ENCODE assay signal across 9 cellular contexts in genomic region chr3:67381667-67382272, GRCh38.
A peak's percentile ranks its signal among the peaks of the same experiment; 100 is the strongest.
DNase-seq lines count a peak whose midpoint lies in the region; ATAC-seq and TF ChIP-seq lines count a peak whose summit lies in the region.
"Had no signal": no experiment of that assay in that cellular context is flagged by ENCODE, and none has a peak within 500 bp of the region (broad histone marks: within the 10 kb centered on the region; RNA-seq: fewer than 3 reads in every experiment).

No MANE protein-coding gene starts in this region.

- no peaks in the 10 kb centered on the region for H3K27me3 ChIP-seq in ovary

- no peaks in the 10 kb centered on the region for H3K36me3 ChIP-seq in ovary

- TF ChIP-seq POLR2A in ovary (IDR thresholded peaks at IDR 0.05) = no peak

- H3K4me3 ChIP-seq in ovary = no peak overlapping the region

- H3K9me3 Mint-ChIP-seq in activated CD4-positive, alpha-beta T cell treated with anti-CD3 and anti-CD28 coated beads for 36 hours (ENCODE audit: low read depth) = peaks cover 5% of the 10 kb centered on the region
- peaks cover 6% of the 10 kb centered on the region for H3K9me3 Mint-ChIP-seq in activated T-cell treated with anti-CD3 and anti-CD28 coated beads, Interleukin-2, amount 50 U/mL, for 4 hours

- CTCF ChIA-PET in activated CD4-positive, alpha-beta T cell treated with anti-CD3 and anti-CD28 coated beads for 36 hours (lab: Charles Lee) = interaction anchor here (0.6 to 2.5 kb wide), 4 partner anchors 19 to 1315 kb away, joined by 3 to 18 read pairs (median 4); no protein-coding TSS in a partner anchor

- no peaks in the 10 kb centered on the region for H3K9me3 ChIP-seq in ovary

- DNase-seq in activated CD4-positive, alpha-beta T cell treated with anti-CD3 and anti-CD28 coated beads for 36 hours = peak; percentile 32
- DNase-seq in activated CD4-positive, alpha-beta T cell treated with anti-CD3 and anti-CD28 coated beads for 1 hour = no peak
- DNase-seq in NCI-H1105 (lab: John Stamatoyannopoulos, UW) = peak; percentile 6
- DNase-seq in dermis blood vessel endothelial cell = peak; percentile 69
- DNase-seq in ovary = no peak
- no peak for DNase-seq in SKM-1 treated with dmso at 0.1 percent for 144 hours (lab: John Stamatoyannopoulos, UW; ENCODE audit: unreplicated experiment)
- DNase-seq in mucosa of gallbladder (ENCODE audit: low spot score) = no peak
- DNase-seq in activated T-cell treated with anti-CD3 and anti-CD28 coated beads, Interleukin-2, amount 50 U/mL, for 4 hours = no peak

- TF ChIP-seq CTCF in ovary (IDR thresholded peaks at IDR 0.05) = peak; percentile 37 to 50 (median 41)

- intact Hi-C loops in activated CD4-positive, alpha-beta T cell treated with anti-CD3 and anti-CD28 coated beads for 36 hours (cut with DNase I, micrococcal nuclease) = loop anchor here (2.0 to 10.0 kb wide), 4 partner anchors 273 to 1495 kb away; partner anchors contain the start of gene SUCLG2 (in 1 of the 2)
- intact Hi-C loops in ovary (cut with DNase I) = no loop called here

- no peak for ATAC-seq in activated CD4-positive, alpha-beta T cell treated with anti-CD3 and anti-CD28 coated beads for 36 hours
- no peak for ATAC-seq in activated T-cell treated with anti-CD3 and anti-CD28 coated beads, Interleukin-2, amount 50 U/mL, for 4 hours
- ATAC-seq: activated T-cell treated with anti-CD3 and anti-CD28 coated beads, Interleukin-2, amount 50 U/mL, for 72 hours had no signal

- TF ChIP-seq EP300 in ovary (IDR thresholded peaks at IDR 0.05) = no peak

- peaks cover 15% of the 10 kb centered on the region for H3K4me1 Mint-ChIP-seq in activated CD4-positive, alpha-beta T cell treated with anti-CD3 and anti-CD28 coated beads for 36 hours
- H3K4me1 Mint-ChIP-seq in activated T-cell treated with anti-CD3 and anti-CD28 coated beads, Interleukin-2, amount 50 U/mL, for 4 hours (ENCODE audit: low read depth) = peaks cover 17% of the 10 kb centered on the region

- no peak overlapping the region for H3K27ac Mint-ChIP-seq in activated CD4-positive, alpha-beta T cell treated with anti-CD3 and anti-CD28 coated beads for 36 hours
- H3K27ac Mint-ChIP-seq: activated T-cell treated with anti-CD3 and anti-CD28 coated beads, Interleukin-2, amount 50 U/mL, for 72 hours had no signal

- WGBS in ovary, 3 donors = 29 to 35% (median 32%) methylated on average over 4 of the region's 4 CpGs

- POLR2A ChIA-PET in activated CD4-positive, alpha-beta T cell treated with anti-CD3 and anti-CD28 coated beads for 36 hours (lab: Charles Lee) = no interaction called here

- H3K4me1 ChIP-seq in ovary (ENCODE audit: insufficient read depth) = peaks cover 5% of the 10 kb centered on the region

- peaks cover 27% of the 10 kb centered on the region for H3K36me3 Mint-ChIP-seq in activated CD4-positive, alpha-beta T cell treated with anti-CD3 and anti-CD28 coated beads for 36 hours (ENCODE audit: low read depth)
- H3K36me3 Mint-ChIP-seq in activated T-cell treated with anti-CD3 and anti-CD28 coated beads, Interleukin-2, amount 50 U/mL, for 4 hours (ENCODE audit: insufficient read depth) = peaks cover 28% of the 10 kb centered on the region

- H3K4me3 Mint-ChIP-seq in activated CD4-positive, alpha-beta T cell treated with anti-CD3 and anti-CD28 coated beads for 36 hours = no peak overlapping the region
- H3K4me3 Mint-ChIP-seq in activated T-cell treated with anti-CD3 and anti-CD28 coated beads, Interleukin-2, amount 50 U/mL, for 4 hours = no peak overlapping the region
- H3K4me3 Mint-ChIP-seq: activated T-cell treated with anti-CD3 and anti-CD28 coated beads, Interleukin-2, amount 50 U/mL, for 72 hours had no signal

- no peaks in the 10 kb centered on the region for H3K27me3 Mint-ChIP-seq in activated CD4-positive, alpha-beta T cell treated with anti-CD3 and anti-CD28 coated beads for 36 hours
- H3K27me3 Mint-ChIP-seq in activated T-cell treated with anti-CD3 and anti-CD28 coated beads, Interleukin-2, amount 50 U/mL, for 4 hours (ENCODE audit: low read depth) = no peaks in the 10 kb centered on the region

- no peak overlapping the region for H3K27ac ChIP-seq in ovary

Comparison
In these comparisons a context has a peak if more than half of its experiments do, and no peak if none do; other contexts are left out.
1. DNase-seq: peak in activated CD4-positive, alpha-beta T cell treated with anti-CD3 and anti-CD28 coated beads for 36 hours (single experiment), NCI-H1105 (single experiment) and dermis blood vessel endothelial cell (single experiment); none in activated CD4-positive, alpha-beta T cell treated with anti-CD3 and anti-CD28 coated beads for 1 hour (single experiment), ovary (0 of 5), SKM-1 treated with dmso at 0.1 percent for 144 hours (single experiment), mucosa of gallbladder (single experiment) and activated T-cell treated with anti-CD3 and anti-CD28 coated beads, Interleukin-2, amount 50 U/mL, for 4 hours (single experiment).
2. intact Hi-C loops: an anchor here in activated CD4-positive, alpha-beta T cell treated with anti-CD3 and anti-CD28 coated beads for 36 hours (2.0 to 10.0 kb wide); none called in ovary.